ENCODE assay signal across 33 cellular contexts in the genomic region with DNA sequence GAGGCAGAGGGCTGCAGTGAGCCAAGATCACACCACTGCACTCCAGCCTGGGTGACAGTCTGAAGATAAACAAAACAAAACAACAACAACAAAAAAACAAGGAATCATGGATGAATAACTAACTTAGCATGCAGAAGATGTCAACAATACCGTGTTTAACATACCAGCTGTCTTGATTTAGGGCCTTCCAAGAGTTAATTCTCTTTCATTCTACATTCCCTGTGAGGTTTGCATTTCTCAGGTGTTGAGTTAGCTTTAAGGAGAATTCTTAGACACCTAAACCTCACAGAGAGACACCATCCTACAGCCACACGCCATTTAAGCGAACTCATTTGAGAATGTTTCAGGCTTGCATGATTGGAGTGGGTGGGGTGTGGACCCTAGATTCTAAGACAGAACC.
DNase-seq lines count a peak whose midpoint lies in the region; ATAC-seq and TF ChIP-seq lines count a peak whose summit lies in the region.
"Had no signal": no experiment of that assay in that cellular context is flagged by ENCODE, and none has a peak within 500 bp of the region (broad histone marks: within the 10 kb centered on the region; RNA-seq: fewer than 3 reads in every experiment).

No MANE protein-coding gene starts in this region.

- H3K79me1 ChIP-seq in neuronal stem cell (ENCODE audit: low read depth, low read length), result no peaks in the 10 kb centered on the region

- no peak overlapping the region for H3K27ac ChIP-seq in GM23338 (ENCODE audit: low read depth)
- H3K27ac ChIP-seq in neuronal stem cell (replicated peaks; ENCODE audit: low read length), result no peak overlapping the region
- H3K27ac ChIP-seq in osteoblast (ENCODE audit: low read depth, low read length), result no peak overlapping the region
- H3K27ac ChIP-seq: 22Rv1; A549; BLaER1; BLaER1 treated with 17β-estradiol and CSF1 and Interleukin-3, amounts not matched to agents 10 nM and 100 nM; C4-2B had no signal

- H3K4me3 ChIP-seq in GM23338 (no peak overlapping the region), neuronal stem cell (ENCODE audit: low read length in 2 of 2) (no peak overlapping the region), osteoblast (ENCODE audit: insufficient read depth, low read length) (no peak overlapping the region)
- H3K4me3 ChIP-seq: A549; BLaER1; BLaER1 treated with 17β-estradiol and CSF1 and Interleukin-3, amounts not matched to agents 10 nM and 100 nM had no signal

- H3K27me3 ChIP-seq in GM23338 (ENCODE audit: insufficient read depth), result no peaks in the 10 kb centered on the region
- no peaks in the 10 kb centered on the region for H3K27me3 ChIP-seq in neuronal stem cell (ENCODE audit: control insufficient read depth in 3 of 3, insufficient read depth in 3 of 3, low read depth in 1 of 3, low read length in 3 of 3)
- H3K27me3 ChIP-seq in osteoblast (ENCODE audit: insufficient read depth, low read length), result no peaks in the 10 kb centered on the region
- H3K27me3 ChIP-seq: BE2C; BLaER1; BLaER1 treated with 17β-estradiol and CSF1 and Interleukin-3, amounts not matched to agents 10 nM and 100 nM had no signal

- H3K27me3 Mint-ChIP-seq in GM23338 (ENCODE audit: insufficient read depth, low read depth, poor library complexity), result peaks cover 4% of the 10 kb centered on the region

- no peaks in the 10 kb centered on the region for H3F3A ChIP-seq in GM23338 (replicated peaks; ENCODE audit: low read depth)

- H3K27ac Mint-ChIP-seq in GM23338, result no peak overlapping the region
- H3K27ac Mint-ChIP-seq: B cell; CD14-positive monocyte; CD4-positive, alpha-beta memory T cell; CD4-positive, alpha-beta T cell; CD4-positive, CD25-positive, alpha-beta regulatory T cell; CD8-positive, alpha-beta memory T cell; CD8-positive, alpha-beta T cell had no signal

- TF ChIP-seq CTCF in GM23338 (conservative IDR thresholded peaks at IDR 0.05; ENCODE audit: low read depth in 2 of 2) (no peak), osteoblast (IDR thresholded peaks at IDR 0.05; ENCODE audit: extremely low read depth, low read depth, low read length) (no peak)

- no peak overlapping the region for H2BK5ac ChIP-seq in neuronal stem cell (ENCODE audit: low read length)

- no peak overlapping the region for H2AK5ac ChIP-seq in neuronal stem cell (ENCODE audit: low read depth, low read length)

- H2AFZ ChIP-seq in GM23338 (peak overlapping the region; percentile 57; the same call in 1 of the 2 replicates), neuronal stem cell (ENCODE audit: low read length) (no peak overlapping the region), osteoblast (ENCODE audit: low read length) (no peak overlapping the region)

- no CpG with 5 or more reads among the region's 3 CpGs for WGBS in neuronal stem cell (ENCODE audit: extremely low coverage in 2 of 2, insufficient read length in 2 of 2, insufficient replicate concordance in 1 of 2), 2 donors

- H3K79me2 ChIP-seq in GM23338 (replicated peaks; ENCODE audit: insufficient read depth) (no peaks in the 10 kb centered on the region), osteoblast (ENCODE audit: insufficient read depth, low read length) (no peaks in the 10 kb centered on the region)

- peaks cover 9% of the 10 kb centered on the region; the same call in 1 of the 2 replicates for H3K4me1 ChIP-seq in GM23338 (ENCODE audit: insufficient read depth)
- H3K4me1 ChIP-seq in neuronal stem cell (ENCODE audit: control insufficient read depth in 2 of 2, insufficient read depth in 1 of 2, low read depth in 1 of 2, low read length in 2 of 2), result peaks cover 0 to 4% of the 10 kb centered on the region in 2 donors
- H3K4me1 ChIP-seq in osteoblast (ENCODE audit: insufficient read depth, low read length), result peaks cover 5% of the 10 kb centered on the region
- H3K4me1 ChIP-seq: A549, BE2C, BLaER1 had no signal

- H3K14ac ChIP-seq in neuronal stem cell (ENCODE audit: low read length), result no peak overlapping the region

- no peak overlapping the region for H2BK120ac ChIP-seq in neuronal stem cell (ENCODE audit: low read depth, low read length)

- H3K18ac ChIP-seq in neuronal stem cell (ENCODE audit: low read length), result no peak overlapping the region

- no peak overlapping the region for H3K4me2 ChIP-seq in GM23338
- H3K4me2 ChIP-seq in neuronal stem cell (ENCODE audit: insufficient read depth, low read length, poor library complexity, severe bottlenecking), result no peak overlapping the region
- H3K4me2 ChIP-seq in osteoblast (ENCODE audit: insufficient read depth, low read length), result no peak overlapping the region
- H3K4me2 ChIP-seq: A549; BLaER1; BLaER1 treated with 17β-estradiol and CSF1 and Interleukin-3, amounts not matched to agents 10 nM and 100 nM had no signal

- DNase-seq in GM23338 (ENCODE audit: low spot score) (no peak), neuronal stem cell (ENCODE audit: low spot score) (no peak), osteoblast (ENCODE audit: insufficient read length, low spot score, missing footprints) (peak; percentile 63), NCI-H1436 (lab: John Stamatoyannopoulos, UW) (no peak), NCI-H2029 (lab: John Stamatoyannopoulos, UW) (no peak)
- DNase-seq in activated naive CD4-positive, alpha-beta T cell (lab: John Stamatoyannopoulos, UW), result no peak
- DNase-seq: 8988T; ACHN; AML-193; BE2C; C1 segment of cervical spinal cord; Caco-2; Calu3; CD4-positive, alpha-beta memory T cell; CD4-positive, alpha-beta T cell; CD4-positive, CD25-positive, alpha-beta regulatory T cell; CD8-positive, alpha-beta memory T cell; CD8-positive, alpha-beta T cell; COR-L47; DMS 273 treated with DMSO at 0.1 percent for 48 hours; DMS153; DMS53; DMS79; DMS79 treated with DMSO at 0.1 percent for 48 hours; DND-41; EL had no signal

- H3K23ac ChIP-seq in neuronal stem cell (ENCODE audit: low read depth, low read length, poor library complexity), result no peak overlapping the region

- no peak overlapping the region for H3K9ac ChIP-seq in neuronal stem cell (ENCODE audit: low read depth, low read length, poor library complexity)
- H3K9ac ChIP-seq: BLaER1; BLaER1 treated with 17β-estradiol and CSF1 and Interleukin-3, amounts not matched to agents 10 nM and 100 nM had no signal

- no peak overlapping the region for H4K91ac ChIP-seq in neuronal stem cell (ENCODE audit: low read depth, low read length, poor library complexity)

- peaks cover 10% of the 10 kb centered on the region; the same call in 2 of the 3 replicates for H3K9me3 Mint-ChIP-seq in GM23338
- H3K9me3 Mint-ChIP-seq: CD4-positive, alpha-beta memory T cell; CD4-positive, alpha-beta T cell; CD8-positive, alpha-beta memory T cell; CD8-positive, alpha-beta T cell had no signal

- H3K9me2 ChIP-seq in GM23338 (ENCODE audit: insufficient read depth), result no peaks in the 10 kb centered on the region; the same call in none of the 2 replicates

- no peak overlapping the region for H4K8ac ChIP-seq in neuronal stem cell (ENCODE audit: low read depth, low read length)

- no peaks in the 10 kb centered on the region for H3K36me3 Mint-ChIP-seq in GM23338 (ENCODE audit: low read depth)
- H3K36me3 Mint-ChIP-seq: CD14-positive monocyte; CD4-positive, alpha-beta memory T cell; CD4-positive, CD25-positive, alpha-beta regulatory T cell; CD8-positive, alpha-beta memory T cell; CD8-positive, alpha-beta T cell had no signal

- ATAC-seq in GM23338, result no peak
- ATAC-seq: A549; CD8-positive, alpha-beta T cell had no signal

- H3K36me3 ChIP-seq in GM23338 (ENCODE audit: insufficient read depth) (no peaks in the 10 kb centered on the region), neuronal stem cell (replicated peaks in 1 of 2; ENCODE audit: control insufficient read depth in 2 of 2, insufficient read depth in 2 of 2, low read length in 2 of 2) (no peaks in the 10 kb centered on the region), osteoblast (ENCODE audit: insufficient read depth, low read length) (no peaks in the 10 kb centered on the region)
- H3K36me3 ChIP-seq: BE2C; BLaER1; BLaER1 treated with 17β-estradiol and CSF1 and Interleukin-3, amounts not matched to agents 10 nM and 100 nM had no signal

- peaks cover 24% of the 10 kb centered on the region for H3K4me1 Mint-ChIP-seq in GM23338

- no peak overlapping the region for H3K4ac ChIP-seq in neuronal stem cell (ENCODE audit: low read length)

- no peak overlapping the region for H3K4me3 Mint-ChIP-seq in GM23338
- H3K4me3 Mint-ChIP-seq: B cell; CD14-positive monocyte; CD4-positive, alpha-beta memory T cell; CD4-positive, alpha-beta T cell; CD4-positive, CD25-positive, alpha-beta regulatory T cell; CD8-positive, alpha-beta memory T cell; CD8-positive, alpha-beta T cell had no signal

- peak overlapping the region; percentile 20 for H2BK15ac ChIP-seq in neuronal stem cell (ENCODE audit: low read length)

- no peaks in the 10 kb centered on the region for H4K20me1 ChIP-seq in GM23338 (replicated peaks; ENCODE audit: insufficient read depth)
- H4K20me1 ChIP-seq in osteoblast (ENCODE audit: insufficient read depth, low read length), result no peaks in the 10 kb centered on the region
- H4K20me1 ChIP-seq: BLaER1; BLaER1 treated with 17β-estradiol and CSF1 and Interleukin-3, amounts not matched to agents 10 nM and 100 nM had no signal

- no peak overlapping the region for H2BK12ac ChIP-seq in neuronal stem cell (ENCODE audit: low read length)

- H3K9me3 ChIP-seq in neuronal stem cell (replicated peaks in 1 of 2; ENCODE audit: control insufficient read depth in 2 of 2, insufficient read depth in 1 of 2, low read depth in 1 of 2, low read length in 2 of 2), result no peaks in the 10 kb centered on the region
- no peaks in the 10 kb centered on the region for H3K9me3 ChIP-seq in osteoblast (ENCODE audit: low read depth, low read length)
- H3K9me3 ChIP-seq: A549, BLaER1, Caco-2 had no signal

TF ChIP-seq in GM23338, 12 proteins besides CTCF, POLR2A, EP300 and RAD21:
- TF ChIP-seq EZH2 (IDR thresholded peaks at IDR 0.05; ENCODE audit: low read depth, unreplicated experiment) (no peak), POLR2AphosphoS5 (IDR thresholded peaks at IDR 0.05; ENCODE audit: low read depth) (no peak), STAT1 (IDR thresholded peaks at IDR 0.05; ENCODE audit: unreplicated experiment) (no peak), CREB1 (CRISPR knock-in tag; IDR thresholded peaks at IDR 0.05; ENCODE audit: low read depth) (no peak), EZH2phosphoT487 (IDR thresholded peaks at IDR 0.05; ENCODE audit: unreplicated experiment) (no peak)
